ENCODE assay signal across 20 cellular contexts in the genomic region with DNA sequence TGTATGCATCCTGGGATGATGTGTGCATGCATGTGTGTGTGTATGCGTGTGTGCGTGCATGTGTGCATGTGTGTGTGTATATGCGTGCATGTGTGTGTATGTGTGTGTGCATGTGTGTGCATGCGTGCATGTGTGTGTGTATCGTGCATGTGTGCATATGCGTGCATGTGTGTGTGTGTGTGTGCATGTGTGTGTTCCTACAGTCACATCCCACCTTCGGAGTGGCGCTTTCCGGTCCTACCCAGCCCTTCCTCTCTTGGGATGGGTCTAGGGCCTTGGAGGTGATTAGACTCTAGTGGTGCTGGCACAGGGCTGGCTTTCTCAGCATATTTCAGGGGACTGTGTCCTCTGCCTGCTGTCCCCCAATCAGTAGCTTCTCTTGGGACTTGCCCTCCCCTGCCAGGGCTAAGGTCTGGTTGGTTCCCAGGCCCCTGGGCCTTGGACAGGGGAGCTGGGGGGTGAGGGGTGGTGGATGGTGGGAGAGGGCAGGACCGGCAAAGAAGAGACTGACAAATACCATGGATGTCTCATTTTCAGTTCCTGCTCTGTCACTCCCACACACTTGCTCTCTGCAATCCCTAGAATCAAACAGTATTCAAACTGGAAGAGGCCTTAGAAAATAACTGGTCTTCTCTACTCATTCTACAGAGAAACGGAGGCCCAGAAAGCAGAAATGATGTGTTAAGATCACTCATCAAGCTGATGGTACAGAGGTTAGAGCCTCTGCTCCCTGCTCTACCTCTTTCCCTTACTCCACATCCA. TPM values are rescaled to one million over a fixed set of nuclear protein-coding genes. Genes with fewer than 3 reads are reported as not detected.
"Had no signal": no experiment of that assay in that cellular context is flagged by ENCODE, and none has a peak within 500 bp of the region (broad histone marks: within the 10 kb centered on the region; RNA-seq: fewer than 3 reads in every experiment).

No MANE protein-coding gene starts in this region.

- H3K9me3 ChIP-seq: esophagus squamous epithelium, psoas muscle, transverse colon had no signal

- H3K27ac ChIP-seq: esophagus squamous epithelium, psoas muscle, transverse colon, WERI-Rb-1 had no signal

- H3K4me1 ChIP-seq: psoas muscle, transverse colon had no signal

- H3K27me3 ChIP-seq: esophagus squamous epithelium, transverse colon had no signal

- ATAC-seq: left cardiac atrium, psoas muscle, sciatic nerve had no signal

- H3K4me3 ChIP-seq: esophagus squamous epithelium, lung, psoas muscle, transverse colon had no signal

- DNase-seq: activated CD4-positive, alpha-beta T cell treated with anti-CD3 and anti-CD28 coated beads, Interleukin-2, amount 10 ng/mL, durations not matched to agents 24 days and 14 days; amygdala; cerebellar nuclear complex; esophagus squamous epithelium; foreskin fibroblast; immature natural killer cell; left cardiac atrium; naive B cell; nucleus accumbens; stimulated activated CD4-positive, alpha-beta T cell treated with anti-CD3 and anti-CD28 coated beads, Interleukin-2, amount 100 ng/mL, for 24 hours; stimulated activated naive CD4-positive, alpha-beta T cell; substantia nigra; T-helper 1 cell; transverse colon; WERI-Rb-1 had no signal

- H3K36me3 ChIP-seq: esophagus squamous epithelium, transverse colon, WERI-Rb-1 had no signal

RNA-seq across cellular contexts. Expression of a gene that starts 21.9 kb away (rescaled TPM):
- total RNA-seq: dermis microvascular lymphatic vessel endothelial cell had no signal

RNA-seq across cellular contexts. Expression of a gene that starts 24.9 kb away (rescaled TPM):
- total RNA-seq: activated CD4-positive, alpha-beta T cell treated with anti-CD3 and anti-CD28 coated beads, Interleukin-2, amount 10 ng/mL, durations not matched to agents 24 days and 14 days; activated T-helper 2 cell treated with anti-CD3 and anti-CD28 coated beads, Interferon-gamma antibody, Interleukin-2, Interleukin-4, amounts not matched to agents 10 μg/mL and 5 μg/mL and 100 μg/mL, durations not matched to agents 14 hours and 24 hours and 36 hours; dermis microvascular lymphatic vessel endothelial cell; esophagus squamous epithelium; lung; psoas muscle; sciatic nerve; transverse colon had no signal
- polyA plus RNA-seq: immature natural killer cell, lung, psoas muscle had no signal

RNA-seq across cellular contexts. Expression of a gene that starts 36.1 kb away (rescaled TPM):
- total RNA-seq: activated CD4-positive, alpha-beta T cell treated with anti-CD3 and anti-CD28 coated beads, Interleukin-2, amount 10 ng/mL, durations not matched to agents 24 days and 14 days; activated T-helper 2 cell treated with anti-CD3 and anti-CD28 coated beads, Interferon-gamma antibody, Interleukin-2, Interleukin-4, amounts not matched to agents 10 μg/mL and 5 μg/mL and 100 μg/mL, durations not matched to agents 14 hours and 24 hours and 36 hours; psoas muscle; transverse colon had no signal
- polyA plus RNA-seq: immature natural killer cell had no signal

RNA-seq across cellular contexts. Expression of a gene that starts 47.1 kb away (rescaled TPM):
- total RNA-seq: activated CD4-positive, alpha-beta T cell treated with anti-CD3 and anti-CD28 coated beads, Interleukin-2, amount 10 ng/mL, durations not matched to agents 24 days and 14 days; activated T-helper 2 cell treated with anti-CD3 and anti-CD28 coated beads, Interferon-gamma antibody, Interleukin-2, Interleukin-4, amounts not matched to agents 10 μg/mL and 5 μg/mL and 100 μg/mL, durations not matched to agents 14 hours and 24 hours and 36 hours; dermis microvascular lymphatic vessel endothelial cell; esophagus squamous epithelium; psoas muscle had no signal
- polyA plus RNA-seq: immature natural killer cell had no signal
